Comparison of ENCODE assay signal across 9 cellular contexts in genomic region chr16:23826528-23827244, GRCh38. TPM values are rescaled to one million over a fixed set of nuclear protein-coding genes. Genes with fewer than 3 reads are reported as not detected.
DNase-seq lines count a peak whose midpoint lies in the region; ATAC-seq and TF ChIP-seq lines count a peak whose summit lies in the region.
"Had no signal": no experiment of that assay in that cellular context is flagged by ENCODE, and none has a peak within 500 bp of the region (broad histone marks: within the 10 kb centered on the region; RNA-seq: fewer than 3 reads in every experiment).

No MANE protein-coding gene starts in this region.

- no peaks in the 10 kb centered on the region for H3K27me3 Mint-ChIP-seq in CD4-positive, alpha-beta T cell
- H3K27me3 Mint-ChIP-seq in activated naive CD8-positive, alpha-beta T cell treated with anti-CD3 and anti-CD28 coated beads, Interleukin-2, amount 50 U/mL, for 24 hours = no peaks in the 10 kb centered on the region

- H3K27me3 ChIP-seq in CD4-positive, alpha-beta T cell (ENCODE audit: control insufficient read depth, insufficient read depth, low read length) = no peaks in the 10 kb centered on the region

- intact Hi-C loops in CD4-positive, alpha-beta T cell (cut with DNase I, micrococcal nuclease) = loop anchor here in 1 of 2 experiments (5.0 kb wide), 1 partner anchor 36 kb away; no protein-coding TSS in a partner anchor

- no peaks in the 10 kb centered on the region for H3K9me3 ChIP-seq in CD4-positive, alpha-beta T cell (ENCODE audit: control insufficient read depth, low read length)

- peak overlapping the region; percentile 89 for H3K27ac Mint-ChIP-seq in CD4-positive, alpha-beta T cell
- H3K27ac Mint-ChIP-seq in activated naive CD8-positive, alpha-beta T cell treated with anti-CD3 and anti-CD28 coated beads, Interleukin-2, amount 50 U/mL, for 24 hours = peak overlapping the region; percentile 91

- TF ChIP-seq CTCF in CD4-positive, alpha-beta T cell (IDR thresholded peaks at IDR 0.05) = no peak

- peak; percentile 88 for ATAC-seq in CD4-positive, alpha-beta T cell (ENCODE audit: poor library complexity)
- ATAC-seq in GM19452 (IDR thresholded peaks at IDR 0.05; ENCODE audit: unreplicated experiment) = peak; percentile 86
- peak; percentile 70 for ATAC-seq in activated naive CD8-positive, alpha-beta T cell treated with anti-CD3 and anti-CD28 coated beads, Interleukin-2, amount 50 U/mL, for 24 hours
- ATAC-seq in GM19467 (IDR thresholded peaks at IDR 0.05; ENCODE audit: unreplicated experiment) = no peak
- no peak for ATAC-seq in SK-N-SH treated with all-trans-retinoic acid at 6 μM for 48 hours

- no peaks in the 10 kb centered on the region for H3K36me3 Mint-ChIP-seq in CD4-positive, alpha-beta T cell (ENCODE audit: low read depth)
- no peaks in the 10 kb centered on the region for H3K36me3 Mint-ChIP-seq in activated naive CD8-positive, alpha-beta T cell treated with anti-CD3 and anti-CD28 coated beads, Interleukin-2, amount 50 U/mL, for 24 hours (ENCODE audit: low read depth)

- CTCF ChIA-PET in CD4-positive, alpha-beta T cell (lab: Charles Lee) = interaction anchor here (0.5 to 0.6 kb wide), 2 partner anchors 48 to 1164 kb away, joined by 3 read pairs; no protein-coding TSS in a partner anchor

- peak in 1 of 10 experiments; percentile 20 for DNase-seq in CD4-positive, alpha-beta T cell
- DNase-seq in KBM-7 (peak; percentile 86), COLO668 (lab: John Stamatoyannopoulos, UW; ENCODE audit: unreplicated experiment) (no peak), kidney tubule cell (ENCODE audit: low spot score) (no peak)
- no peak for DNase-seq in activated naive CD8-positive, alpha-beta T cell treated with anti-CD3 and anti-CD28 coated beads, Interleukin-2, amount 50 U/mL, for 24 hours

- no peaks in the 10 kb centered on the region for H3K9me3 Mint-ChIP-seq in CD4-positive, alpha-beta T cell
- H3K9me3 Mint-ChIP-seq in activated naive CD8-positive, alpha-beta T cell treated with anti-CD3 and anti-CD28 coated beads, Interleukin-2, amount 50 U/mL, for 24 hours = peaks cover 19% of the 10 kb centered on the region

- H3K4me1 Mint-ChIP-seq in CD4-positive, alpha-beta T cell (ENCODE audit: low read depth) = peaks cover 40% of the 10 kb centered on the region
- H3K4me1 Mint-ChIP-seq in activated naive CD8-positive, alpha-beta T cell treated with anti-CD3 and anti-CD28 coated beads, Interleukin-2, amount 50 U/mL, for 24 hours = peaks cover 32% of the 10 kb centered on the region

- POLR2A ChIA-PET in CD4-positive, alpha-beta T cell (lab: Charles Lee) = interaction anchor here (0.7 to 2.5 kb wide), 11 partner anchors 9 to 184 kb away, joined by 3 to 21 read pairs (median 5); partner anchors contain the start of gene PRKCB

- H3K4me3 Mint-ChIP-seq in CD4-positive, alpha-beta T cell = peak overlapping the region; percentile 80
- peak overlapping the region; percentile 56 for H3K4me3 Mint-ChIP-seq in activated naive CD8-positive, alpha-beta T cell treated with anti-CD3 and anti-CD28 coated beads, Interleukin-2, amount 50 U/mL, for 24 hours

- in situ Hi-C loops in KBM-7 (cut with MboI; ENCODE audit: low pct_unique_long_range_greater_than_20kb, low sequenced_read_pairs) = no loop called here

- peak overlapping the region; percentile 32 for H3K27ac ChIP-seq in CD4-positive, alpha-beta T cell (ENCODE audit: low read depth, low read length)

TF ChIP-seq in SK-N-SH treated with all-trans-retinoic acid at 6 μM for 48 hours, 23 proteins besides CTCF, POLR2A, EP300 and RAD21:
- TF ChIP-seq ZNF565 (CRISPR knock-in tag; conservative IDR thresholded peaks at IDR 0.05; ENCODE audit: low read depth) (no peak), TCF4 (CRISPR knock-in tag; IDR thresholded peaks at IDR 0.05; ENCODE audit: borderline replicate concordance) (no peak), ZFP3 (CRISPR knock-in tag; IDR thresholded peaks at IDR 0.05) (no peak), ZNF70 (CRISPR knock-in tag; IDR thresholded peaks at IDR 0.05) (no peak), GLIS3 (CRISPR knock-in tag; IDR thresholded peaks at IDR 0.05) (no peak), PPARA (CRISPR knock-in tag; IDR thresholded peaks at IDR 0.05; ENCODE audit: borderline replicate concordance) (no peak), RARB (CRISPR knock-in tag; IDR thresholded peaks at IDR 0.05) (no peak), ISL1 (CRISPR knock-in tag; IDR thresholded peaks at IDR 0.05) (no peak), POU6F1 (CRISPR knock-in tag; IDR thresholded peaks at IDR 0.05; ENCODE audit: borderline replicate concordance, low read depth) (no peak), CREB5 (CRISPR knock-in tag; IDR thresholded peaks at IDR 0.05; ENCODE audit: low read depth) (no peak), PATZ1 (CRISPR knock-in tag; IDR thresholded peaks at IDR 0.05; ENCODE audit: borderline replicate concordance) (no peak), ARNTL (CRISPR knock-in tag; IDR thresholded peaks at IDR 0.05; ENCODE audit: borderline replicate concordance, low read depth) (no peak)

RNA-seq across cellular contexts. Expression of gene PRKCB, which starts 9.1 kb away (rescaled TPM):
- 10 to 100 TPM; 64.7 TPM for total RNA-seq in CD4-positive, alpha-beta T cell
- total RNA-seq: M059J had no signal

Comparison
In these comparisons a context has a peak if more than half of its experiments do, and no peak if none do; other contexts are left out.
1. ATAC-seq: peak in CD4-positive, alpha-beta T cell (single experiment), GM19452 (single experiment) and activated naive CD8-positive, alpha-beta T cell treated with anti-CD3 and anti-CD28 coated beads, Interleukin-2, amount 50 U/mL, for 24 hours (single experiment); none in GM19467 (single experiment) and SK-N-SH treated with all-trans-retinoic acid at 6 μM for 48 hours (single experiment).